Comparison of ENCODE assay signal across 28 cellular contexts in the genomic region with DNA sequence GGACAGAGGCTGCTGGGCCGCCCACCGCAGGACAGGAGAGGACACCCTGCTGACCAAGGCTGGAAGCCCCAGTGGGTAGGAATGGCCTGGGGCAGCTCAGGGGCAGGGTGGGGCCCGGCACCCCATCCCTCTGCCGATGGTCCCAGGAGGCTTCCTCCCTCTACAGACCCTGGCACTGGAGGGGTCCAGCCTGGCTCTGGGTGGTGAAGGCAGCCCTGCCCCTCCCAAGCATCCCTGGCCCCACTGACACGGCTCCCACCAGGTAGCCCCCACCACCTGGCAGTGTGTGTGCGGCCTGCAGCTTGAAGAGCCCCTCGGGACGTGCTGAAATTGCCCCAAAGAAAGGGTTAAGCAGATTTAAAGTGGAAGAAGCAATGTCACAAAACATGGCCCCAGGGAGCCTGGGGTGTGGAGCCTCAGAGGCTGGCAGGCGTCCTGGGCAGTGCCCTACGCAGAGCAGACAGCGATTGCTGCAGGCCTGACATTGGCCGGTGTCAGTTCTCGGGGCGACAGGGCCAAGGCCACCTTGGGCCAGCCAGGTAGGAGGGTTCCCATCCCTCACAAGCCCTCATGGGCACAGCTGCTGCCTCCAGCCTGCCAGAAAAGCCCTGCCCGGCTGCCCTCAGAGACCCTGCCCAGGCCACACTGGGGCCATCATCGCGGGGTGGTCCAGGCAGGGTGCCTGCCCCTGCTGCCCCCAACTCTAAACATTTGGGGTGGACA.
DNase-seq lines count a peak whose midpoint lies in the region; ATAC-seq, FAIRE-seq and TF ChIP-seq lines count a peak whose summit lies in the region.
"Had no signal": no experiment of that assay in that cellular context is flagged by ENCODE, and none has a peak within 500 bp of the region (broad histone marks: within the 10 kb centered on the region; RNA-seq: fewer than 3 reads in every experiment).

No MANE protein-coding gene starts in this region.

- intact Hi-C loops in natural killer cell (cut with micrococcal nuclease) (no loop called here), Panc1 (cut with micrococcal nuclease; ENCODE audit: unreplicated experiment) (no loop called here), kidney (cut with DNase I) (no loop called here), aorta (cut with DNase I) (no loop called here)

- TF ChIP-seq CTCF in natural killer cell (IDR thresholded peaks at IDR 0.05) (no peak), Panc1 (IDR thresholded peaks at IDR 0.05) (no peak), kidney (IDR thresholded peaks at IDR 0.05; ENCODE audit: borderline replicate concordance, extremely low read depth, insufficient read depth) (no peak)

- ATAC-seq in natural killer cell treated with Interleukin-12 subunit alpha and Interleukin-12 subunit beta and Interleukin-15 and Interleukin-18, amount 100 ng/mL, for 72 hours, result no peak
- ATAC-seq in natural killer cell (no peak), Panc1 (peak; percentile 42; the same call in 1 of the 2 replicates), aorta (ENCODE audit: low FRiP score) (no peak)
- ATAC-seq: T-helper 17 cell had no signal

- no peak for FAIRE-seq in kidney (lab: Jason Lieb, UNC)
- FAIRE-seq: islet of Langerhans had no signal

- no peaks in the 10 kb centered on the region for H3K36me3 ChIP-seq in Panc1 (ENCODE audit: control insufficient read depth, insufficient read depth, low read length)
- H3K36me3 ChIP-seq in kidney (ENCODE audit: control insufficient read depth in 1 of 2, insufficient read depth in 2 of 2, low read length in 2 of 2), result no peaks in the 10 kb centered on the region
- no peaks in the 10 kb centered on the region for H3K36me3 ChIP-seq in aorta (ENCODE audit: control insufficient read depth in 1 of 2, insufficient read depth in 2 of 2, low read length in 1 of 2)
- H3K36me3 ChIP-seq: colonic mucosa had no signal

- H3K9me3 ChIP-seq in Panc1 (ENCODE audit: control insufficient read depth, insufficient read depth, low read depth, low read length) (no peaks in the 10 kb centered on the region), kidney (ENCODE audit: control insufficient read depth in 1 of 2, low read length in 2 of 2) (no peaks in the 10 kb centered on the region), aorta (ENCODE audit: control insufficient read depth, low read length) (no peaks in the 10 kb centered on the region)
- H3K9me3 ChIP-seq: colonic mucosa had no signal

- H3K4me1 ChIP-seq in Panc1 (ENCODE audit: control insufficient read depth, insufficient read depth, low read length) (peaks cover 4% of the 10 kb centered on the region), kidney (ENCODE audit: control insufficient read depth in 1 of 2, insufficient read depth in 1 of 2, low read depth in 1 of 2, low read length in 2 of 2) (no peaks in the 10 kb centered on the region), aorta (ENCODE audit: control insufficient read depth in 1 of 2, insufficient read depth in 2 of 2, low read length in 2 of 2) (no peaks in the 10 kb centered on the region)
- H3K4me1 ChIP-seq: colonic mucosa had no signal

- no peaks in the 10 kb centered on the region for H3K4me1 Mint-ChIP-seq in natural killer cell treated with Interleukin-12 subunit alpha and Interleukin-12 subunit beta and Interleukin-15 and Interleukin-18, amount 100 ng/mL, for 72 hours (ENCODE audit: low read depth in 2 of 2)
- no peaks in the 10 kb centered on the region for H3K4me1 Mint-ChIP-seq in natural killer cell

- H3K27me3 ChIP-seq in Panc1 (ENCODE audit: control insufficient read depth, insufficient read depth, low read length) (no peaks in the 10 kb centered on the region), aorta (ENCODE audit: control insufficient read depth in 1 of 2, insufficient read depth in 2 of 2, low read length in 1 of 2) (peaks cover 0 to 2% of the 10 kb centered on the region in 2 donors)
- H3K27me3 ChIP-seq: colonic mucosa had no signal

- in situ Hi-C loops in Panc1 (cut with HindIII; ENCODE audit: low pct_unique_long_range_greater_than_20kb, low sequenced_read_pairs), result no loop called here

- no peak overlapping the region for H3K4me3 ChIP-seq in Panc1 (ENCODE audit: low read depth in 2 of 2, low read length in 2 of 2)
- H3K4me3 ChIP-seq in kidney (ENCODE audit: low read length in 2 of 2), result no peak overlapping the region
- H3K4me3 ChIP-seq in aorta (ENCODE audit: low read length in 2 of 2), result no peak overlapping the region
- H3K4me3 ChIP-seq: colonic mucosa, skin epidermis had no signal

- H3K36me3 Mint-ChIP-seq in natural killer cell treated with Interleukin-12 subunit alpha and Interleukin-12 subunit beta and Interleukin-15 and Interleukin-18, amount 100 ng/mL, for 72 hours, result no peaks in the 10 kb centered on the region
- no peaks in the 10 kb centered on the region for H3K36me3 Mint-ChIP-seq in natural killer cell
- H3K36me3 Mint-ChIP-seq: activated naive CD4-positive, alpha-beta T cell treated with anti-CD3 and anti-CD28 coated beads, Interleukin-2, amount 50 U/mL, for 24 hours; naive B cell had no signal

- no peaks in the 10 kb centered on the region for H3K9me3 Mint-ChIP-seq in natural killer cell treated with Interleukin-12 subunit alpha and Interleukin-12 subunit beta and Interleukin-15 and Interleukin-18, amount 100 ng/mL, for 72 hours
- no peaks in the 10 kb centered on the region for H3K9me3 Mint-ChIP-seq in natural killer cell
- H3K9me3 Mint-ChIP-seq: activated naive CD4-positive, alpha-beta T cell treated with anti-CD3 and anti-CD28 coated beads, Interleukin-2, amount 50 U/mL, for 24 hours; activated T-helper 1 cell treated with anti-CD3 and anti-CD28 coated beads, Interleukin-12 subunit alpha, Interleukin-12 subunit beta, Interleukin-2, Interleukin-4 antibody, amounts not matched to agents 30 ng/mL and 10 ng/mL and 1 ng/mL, durations not matched to agents 14 hours and 24 hours and 36 hours; IgD-negative memory B cell; naive B cell had no signal

- no peak overlapping the region for H3K4me3 Mint-ChIP-seq in natural killer cell treated with Interleukin-12 subunit alpha and Interleukin-12 subunit beta and Interleukin-15 and Interleukin-18, amount 100 ng/mL, for 72 hours
- H3K4me3 Mint-ChIP-seq in natural killer cell, result no peak overlapping the region
- H3K4me3 Mint-ChIP-seq: activated naive CD4-positive, alpha-beta T cell treated with anti-CD3 and anti-CD28 coated beads, Interleukin-2, amount 50 U/mL, for 24 hours; activated T-helper 1 cell treated with anti-CD3 and anti-CD28 coated beads, Interleukin-12 subunit alpha, Interleukin-12 subunit beta, Interleukin-2, Interleukin-4 antibody, amounts not matched to agents 30 ng/mL and 10 ng/mL and 1 ng/mL, durations not matched to agents 14 hours and 24 hours and 36 hours; naive B cell had no signal

- no peak overlapping the region for H3K27ac Mint-ChIP-seq in natural killer cell treated with Interleukin-12 subunit alpha and Interleukin-12 subunit beta and Interleukin-15 and Interleukin-18, amount 100 ng/mL, for 72 hours
- no peak overlapping the region for H3K27ac Mint-ChIP-seq in natural killer cell
- H3K27ac Mint-ChIP-seq: activated naive CD4-positive, alpha-beta T cell treated with anti-CD3 and anti-CD28 coated beads, Interleukin-2, amount 50 U/mL, for 24 hours; activated T-helper 1 cell treated with anti-CD3 and anti-CD28 coated beads, Interleukin-12 subunit alpha, Interleukin-12 subunit beta, Interleukin-2, Interleukin-4 antibody, amounts not matched to agents 30 ng/mL and 10 ng/mL and 1 ng/mL, durations not matched to agents 14 hours and 24 hours and 36 hours; IgD-negative memory B cell; naive B cell had no signal

- CTCF ChIA-PET in Panc1 (lab: Charles Lee), result no interaction called here

- BruUV-seq in Panc1 (replicated peaks; lab: Mats Ljungman, UMichigan), result no TSS peak

- H3K27me3 Mint-ChIP-seq in natural killer cell treated with Interleukin-12 subunit alpha and Interleukin-12 subunit beta and Interleukin-15 and Interleukin-18, amount 100 ng/mL, for 72 hours, result peaks cover 0 to 3% of the 10 kb centered on the region in 2 donors
- no peaks in the 10 kb centered on the region for H3K27me3 Mint-ChIP-seq in natural killer cell (ENCODE audit: low read depth in 2 of 2)
- H3K27me3 Mint-ChIP-seq: activated naive CD4-positive, alpha-beta T cell treated with anti-CD3 and anti-CD28 coated beads, Interleukin-2, amount 50 U/mL, for 24 hours; T-helper 17 cell had no signal

- H3K27ac ChIP-seq in Panc1 (ENCODE audit: low read length) (no peak overlapping the region), kidney (ENCODE audit: low read depth in 2 of 2, low read length in 2 of 2) (no peak overlapping the region), aorta (ENCODE audit: low read depth in 1 of 2, low read length in 2 of 2) (no peak overlapping the region)
- H3K27ac ChIP-seq: C4-2B, colonic mucosa, skin epidermis had no signal

- H3K9ac ChIP-seq in kidney (ENCODE audit: low read length in 2 of 2), result no peak overlapping the region

- DNase-seq in natural killer cell treated with Interleukin-12 subunit alpha and Interleukin-12 subunit beta and Interleukin-15 and Interleukin-18, amount 100 ng/mL, for 72 hours (ENCODE audit: low spot score), result peak; percentile 57
- DNase-seq in natural killer cell, result no peak
- DNase-seq in Panc1 (ENCODE audit: low read depth, low spot score), result no peak
- peak; percentile 48 for DNase-seq in kidney
- DNase-seq in aorta, result peak; percentile 30 to 47
- no peak for DNase-seq in amygdala (lab: John Stamatoyannopoulos, UW)
- DNase-seq in activated CD4-positive, alpha-beta T cell treated with anti-CD3 and anti-CD28 coated beads for 4 hours, result no peak
- no peak for DNase-seq in NCI-H226
- DNase-seq: activated CD4-positive, alpha-beta T cell treated with anti-CD3 and anti-CD28 coated beads, Interleukin-2, amount 50 U/mL, for 48 hours; activated CD8-positive, alpha-beta memory T cell treated with anti-CD3 and anti-CD28 coated beads, Interleukin-2, amount 50 U/mL, for 48 hours; anterior cingulate cortex; colonic mucosa; DMS79; effector CD8-positive, alpha-beta T cell; GDM1; midbrain; naive B cell; NCI-H1694 treated with DMSO at 0.1 percent for 48 hours; NCI-H82; RPMI8226; stimulated activated naive CD4-positive, alpha-beta T cell treated with Interleukin-2 at 50 U/mL for 16 hours; T-helper 17 cell had no signal

- POLR2A ChIA-PET in Panc1 (lab: Charles Lee), result no interaction called here

- 70 to 71% methylated on average over 14 to 17 of the region's 17 CpGs for WGBS in aorta, 2 donors

Comparison
In these comparisons a context has a peak if more than half of its experiments do, and no peak if none do; other contexts are left out.
1. DNase-seq: peak in natural killer cell treated with Interleukin-12 subunit alpha and Interleukin-12 subunit beta and Interleukin-15 and Interleukin-18, amount 100 ng/mL, for 72 hours (single experiment), kidney (single experiment) and aorta (2 of 2); none in natural killer cell (single experiment), Panc1 (single experiment), amygdala (0 of 56), activated CD4-positive, alpha-beta T cell treated with anti-CD3 and anti-CD28 coated beads for 4 hours (0 of 2) and NCI-H226 (single experiment).